In the genomic region with DNA sequence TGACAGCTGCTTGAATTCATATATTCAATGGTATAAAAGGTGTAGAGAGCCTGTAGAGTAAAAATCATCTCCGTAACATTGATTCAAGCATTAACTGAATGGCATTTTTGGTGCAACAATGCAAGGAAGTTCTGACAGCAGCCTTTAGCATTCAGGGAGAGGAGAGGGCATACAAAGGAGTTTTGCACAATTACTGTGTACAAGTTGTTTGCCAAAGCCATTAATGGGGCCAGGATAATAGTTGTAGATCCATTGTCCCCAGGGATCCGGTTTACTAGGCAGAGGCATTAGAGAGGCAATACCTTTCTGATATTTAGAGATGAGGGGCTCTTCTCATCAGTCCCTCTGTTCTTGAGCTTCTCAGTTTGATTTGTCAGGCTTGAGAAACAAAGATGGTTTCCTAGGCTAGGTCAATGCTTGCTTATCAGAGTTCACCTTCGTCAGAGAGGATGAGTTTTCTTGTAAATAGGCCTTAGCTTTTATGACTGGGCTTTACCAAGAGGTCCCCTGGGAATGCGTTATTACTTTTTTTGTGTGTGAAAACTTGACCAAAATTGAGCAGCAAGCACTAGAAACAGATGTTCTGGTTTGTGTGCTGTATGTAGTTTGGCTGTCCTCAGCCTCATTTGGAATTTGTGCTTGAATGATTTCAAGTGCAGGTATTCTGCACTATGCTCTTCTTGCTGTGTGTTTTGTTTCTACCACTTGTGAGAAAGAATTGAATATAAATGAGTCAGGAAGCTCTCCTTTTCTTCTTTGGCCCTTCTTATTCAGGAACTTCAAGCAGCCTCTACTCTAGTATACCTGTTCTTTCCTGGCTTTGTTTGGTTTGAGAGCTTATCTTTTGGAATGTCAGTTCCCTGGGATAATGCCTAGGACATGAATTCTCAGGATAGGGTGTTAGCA, we compare ENCODE assay signal across 8 cellular contexts.
DNase-seq lines count a peak whose midpoint lies in the region; ATAC-seq lines count a peak whose summit lies in the region.

No MANE protein-coding gene starts in this region.

- intact Hi-C loops in head of caudate nucleus (cut with DNase I), result no loop called here

- ATAC-seq in HG02884 (IDR thresholded peaks at IDR 0.05; ENCODE audit: unreplicated experiment), result peak; percentile 67

- H3K4me3 ChIP-seq in skeletal muscle cell (ENCODE audit: low read depth, low read length), result no peak overlapping the region

- DNase-seq in NCI-H2081 (lab: John Stamatoyannopoulos, UW) (peak; percentile 52 to 58), NCI-H2081 treated with DMSO at 0.1 percent for 48 hours (lab: John Stamatoyannopoulos, UW) (no peak), NCI-H345 (lab: John Stamatoyannopoulos, UW) (peak; percentile 20), skeletal muscle cell (ENCODE audit: low read depth) (peak; percentile 60), head of caudate nucleus (no peak), DMS 273 treated with DMSO at 0.1 percent for 48 hours (lab: John Stamatoyannopoulos, UW) (no peak), anterior cingulate cortex (lab: John Stamatoyannopoulos, UW) (no peak)

Comparison
In these comparisons a context has a peak if more than half of its experiments do, and no peak if none do; other contexts are left out.
1. DNase-seq: peak in NCI-H2081 (2 of 2), NCI-H345 (single experiment) and skeletal muscle cell (single experiment); none in NCI-H2081 treated with DMSO at 0.1 percent for 48 hours (single experiment), head of caudate nucleus (0 of 42), DMS 273 treated with DMSO at 0.1 percent for 48 hours (single experiment) and anterior cingulate cortex (0 of 58).